8 cellular contexts compared by ENCODE assay signal in genomic region chr19:49850487-49851342, GRCh38. TPM values are rescaled to one million over a fixed set of nuclear protein-coding genes. Genes with fewer than 3 reads are reported as not detected.
DNase-seq lines count a peak whose midpoint lies in the region; ATAC-seq, FAIRE-seq and TF ChIP-seq lines count a peak whose summit lies in the region.

TSS of gene PTOV1 (plus strand) at chr19:49851159.

- H2AFZ ChIP-seq in neural cell (ENCODE audit: low read depth, low read length): peak within 1 kb of the TSS; percentile 66

- ATAC-seq in stimulated activated naive CD8-positive, alpha-beta T cell treated with anti-CD3 and anti-CD28 coated beads, Interleukin-15, amount 100 ng/mL, for 72 hours: peak; percentile 88

- peak within 1 kb of the TSS; percentile 89 for H3K9ac ChIP-seq in neural cell (ENCODE audit: low read length)

- peak within 1 kb of the TSS; percentile 89 to 90 for H3K4me3 Mint-ChIP-seq in stimulated activated naive CD8-positive, alpha-beta T cell treated with anti-CD3 and anti-CD28 coated beads, Interleukin-15, amount 100 ng/mL, for 72 hours

- peaks cover 31% of the 10 kb centered on the region for H4K20me1 ChIP-seq in neural cell (ENCODE audit: insufficient read depth)

- no peaks in the 10 kb centered on the region for H3K9me2 ChIP-seq in neural cell (ENCODE audit: insufficient read depth, low read length)

- no peaks in the 10 kb centered on the region for H3K27me3 ChIP-seq in neural cell (ENCODE audit: insufficient read depth, low read depth, low read length)

- peaks cover 13 to 15% of the 10 kb centered on the region in 2 donors for H3K9me3 Mint-ChIP-seq in stimulated activated naive CD8-positive, alpha-beta T cell treated with anti-CD3 and anti-CD28 coated beads, Interleukin-15, amount 100 ng/mL, for 72 hours

- no peaks in the 10 kb centered on the region for H3K9me3 ChIP-seq in neural cell (ENCODE audit: low read length)

- H3F3A ChIP-seq in neural cell (ENCODE audit: insufficient read depth, low read length, poor library complexity, severe bottlenecking): no peaks in the 10 kb centered on the region

- peaks cover 34% of the 10 kb centered on the region for H3K79me2 ChIP-seq in neural cell (replicated peaks; ENCODE audit: insufficient read depth, low read length)

- H3K4me2 ChIP-seq in neural cell (ENCODE audit: low read length): peak within 1 kb of the TSS; percentile 52

- no peak for FAIRE-seq in H54 (lab: Jason Lieb, UNC)

- peak; percentile 80 for TF ChIP-seq EP300 in neural cell (conservative IDR thresholded peaks at IDR 0.05; ENCODE audit: poor library complexity, severe bottlenecking)

- peak within 1 kb of the TSS; percentile 97 for H3K27ac Mint-ChIP-seq in stimulated activated naive CD8-positive, alpha-beta T cell treated with anti-CD3 and anti-CD28 coated beads, Interleukin-15, amount 100 ng/mL, for 72 hours

- DNase-seq in Daoy (ENCODE audit: low read depth): peak; percentile 94
- peak; percentile 97 for DNase-seq in H54 (ENCODE audit: insufficient read length, low spot score)
- DNase-seq in M059J (ENCODE audit: low read depth): peak; percentile 87
- DNase-seq in activated effector memory CD4-positive, alpha-beta T cell treated with Interleukin-2 at 50 U/mL for 16 hours: peak; percentile 80
- DNase-seq in fibroblast of the conjunctiva (ENCODE audit: low read depth): peak; percentile 81
- peak; percentile 90 to 94 for DNase-seq in stimulated activated naive CD8-positive, alpha-beta T cell treated with anti-CD3 and anti-CD28 coated beads, Interleukin-15, amount 100 ng/mL, for 72 hours

- peak within 1 kb of the TSS; percentile 76 for H3K4me3 ChIP-seq in neural cell (ENCODE audit: low read length)

- peak within 1 kb of the TSS; percentile 95 for H3K27ac ChIP-seq in neural cell (ENCODE audit: low read length)

- TF ChIP-seq RAD21 in neural cell (conservative IDR thresholded peaks at IDR 0.05): peak; percentile 37

- TF ChIP-seq POLR2A in H54 (IDR thresholded peaks at IDR 0.05; ENCODE audit: low read depth, low read length) (peak; percentile 76), Raji (IDR thresholded peaks at IDR 0.05; ENCODE audit: insufficient read depth, low read depth, low read length) (peak; percentile 71)

- H3K4me1 Mint-ChIP-seq in stimulated activated naive CD8-positive, alpha-beta T cell treated with anti-CD3 and anti-CD28 coated beads, Interleukin-15, amount 100 ng/mL, for 72 hours: peaks cover 59% of the 10 kb centered on the region

- H3K27me3 Mint-ChIP-seq in stimulated activated naive CD8-positive, alpha-beta T cell treated with anti-CD3 and anti-CD28 coated beads, Interleukin-15, amount 100 ng/mL, for 72 hours: no peaks in the 10 kb centered on the region

- peaks cover 4% of the 10 kb centered on the region for H3K36me3 ChIP-seq in neural cell (ENCODE audit: insufficient read depth, low read length)

- TF ChIP-seq CTCF in neural cell (IDR thresholded peaks at IDR 0.05; ENCODE audit: poor library complexity, severe bottlenecking): no peak

TF ChIP-seq in neural cell, 6 proteins besides CTCF, POLR2A, EP300 and RAD21:
- no peak for TF ChIP-seq EZH2 (IDR thresholded peaks at IDR 0.05; ENCODE audit: borderline replicate concordance, insufficient read depth, low read length, poor library complexity, severe bottlenecking)
- peak; percentile 77 for TF ChIP-seq MXI1 (conservative IDR thresholded peaks at IDR 0.05; ENCODE audit: poor library complexity, severe bottlenecking)
- peak; percentile 56 for TF ChIP-seq TAF1 (IDR thresholded peaks at IDR 0.05; ENCODE audit: low read depth)
- TF ChIP-seq, protein P1, sequence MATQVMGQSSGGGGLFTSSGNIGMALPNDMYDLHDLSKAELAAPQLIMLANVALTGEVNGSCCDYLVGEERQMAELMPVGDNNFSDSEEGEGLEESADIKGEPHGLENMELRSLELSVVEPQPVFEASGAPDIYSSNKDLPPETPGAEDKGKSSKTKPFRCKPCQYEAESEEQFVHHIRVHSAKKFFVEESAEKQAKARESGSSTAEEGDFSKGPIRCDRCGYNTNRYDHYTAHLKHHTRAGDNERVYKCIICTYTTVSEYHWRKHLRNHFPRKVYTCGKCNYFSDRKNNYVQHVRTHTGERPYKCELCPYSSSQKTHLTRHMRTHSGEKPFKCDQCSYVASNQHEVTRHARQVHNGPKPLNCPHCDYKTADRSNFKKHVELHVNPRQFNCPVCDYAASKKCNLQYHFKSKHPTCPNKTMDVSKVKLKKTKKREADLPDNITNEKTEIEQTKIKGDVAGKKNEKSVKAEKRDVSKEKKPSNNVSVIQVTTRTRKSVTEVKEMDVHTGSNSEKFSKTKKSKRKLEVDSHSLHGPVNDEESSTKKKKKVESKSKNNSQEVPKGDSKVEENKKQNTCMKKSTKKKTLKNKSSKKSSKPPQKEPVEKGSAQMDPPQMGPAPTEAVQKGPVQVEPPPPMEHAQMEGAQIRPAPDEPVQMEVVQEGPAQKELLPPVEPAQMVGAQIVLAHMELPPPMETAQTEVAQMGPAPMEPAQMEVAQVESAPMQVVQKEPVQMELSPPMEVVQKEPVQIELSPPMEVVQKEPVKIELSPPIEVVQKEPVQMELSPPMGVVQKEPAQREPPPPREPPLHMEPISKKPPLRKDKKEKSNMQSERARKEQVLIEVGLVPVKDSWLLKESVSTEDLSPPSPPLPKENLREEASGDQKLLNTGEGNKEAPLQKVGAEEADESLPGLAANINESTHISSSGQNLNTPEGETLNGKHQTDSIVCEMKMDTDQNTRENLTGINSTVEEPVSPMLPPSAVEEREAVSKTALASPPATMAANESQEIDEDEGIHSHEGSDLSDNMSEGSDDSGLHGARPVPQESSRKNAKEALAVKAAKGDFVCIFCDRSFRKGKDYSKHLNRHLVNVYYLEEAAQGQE (IDR thresholded peaks at IDR 0.05; ENCODE audit: borderline replicate concordance): peak; percentile 88
- TF ChIP-seq POLR2AphosphoS5 (IDR thresholded peaks at IDR 0.05): peak; percentile 82
- TF ChIP-seq SMC3 (conservative IDR thresholded peaks at IDR 0.05; ENCODE audit: poor library complexity): peak; percentile 44

RNA-seq across cellular contexts. Expression of gene PTOV1, which starts in this region (rescaled TPM):
- total RNA-seq in Daoy (2014; rRNA removed; shearing (Covaris generic)): 61.2 and 67.8 TPM in 2 replicates
- total RNA-seq in M059J (2014; rRNA removed; shearing (Covaris generic)): 94.0 and 107 TPM in 2 replicates
- polyA plus RNA-seq in neural cell: 199 and 288 TPM in 2 replicates
- polyA minus RNA-seq in neural cell: 122 and 133 TPM in 2 replicates

Comparison
In these comparisons a context has a peak if more than half of its experiments do, and no peak if none do; other contexts are left out.
1. Peak in every context shown above with its lines: DNase-seq, ATAC-seq, H3K4me3 ChIP-seq and H3K27ac ChIP-seq.